ENCODE assay signal across 2 cellular contexts in the genomic region with DNA sequence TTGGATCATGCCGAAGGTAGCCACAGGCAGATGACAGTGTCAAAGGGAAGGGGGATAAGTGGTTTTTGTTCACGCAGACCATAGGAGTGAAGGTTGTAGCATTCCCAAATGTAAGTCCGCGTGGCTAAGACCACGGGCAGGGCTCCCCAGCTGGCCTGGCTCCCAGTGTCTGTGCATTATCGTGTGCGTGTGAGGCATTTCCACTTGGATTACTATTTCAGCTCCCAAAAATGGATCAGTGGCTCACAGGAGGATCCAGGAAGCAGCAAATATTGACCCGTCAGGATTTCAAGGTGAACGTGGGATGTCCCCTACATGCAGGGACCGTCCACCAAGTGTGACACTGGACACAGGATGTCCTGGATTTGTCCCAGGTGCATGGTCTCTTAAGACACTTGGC.
TF ChIP-seq lines count a peak whose summit lies in the region.

No MANE protein-coding gene starts in this region.

TF ChIP-seq in IMR-90, 13 proteins besides CTCF, POLR2A, EP300 and RAD21:
- no peak for TF ChIP-seq RFX5 (IDR thresholded peaks at IDR 0.05; ENCODE audit: low read depth, low read length)
- no peak for TF ChIP-seq RCOR1 (IDR thresholded peaks at IDR 0.05; ENCODE audit: insufficient replicate concordance, low read length)
- no peak for TF ChIP-seq MXI1 (IDR thresholded peaks at IDR 0.05; ENCODE audit: borderline replicate concordance, low read depth, low read length)
- TF ChIP-seq BHLHE40 (IDR thresholded peaks at IDR 0.05; ENCODE audit: low read depth, low read length) = no peak
- TF ChIP-seq, protein P1, sequence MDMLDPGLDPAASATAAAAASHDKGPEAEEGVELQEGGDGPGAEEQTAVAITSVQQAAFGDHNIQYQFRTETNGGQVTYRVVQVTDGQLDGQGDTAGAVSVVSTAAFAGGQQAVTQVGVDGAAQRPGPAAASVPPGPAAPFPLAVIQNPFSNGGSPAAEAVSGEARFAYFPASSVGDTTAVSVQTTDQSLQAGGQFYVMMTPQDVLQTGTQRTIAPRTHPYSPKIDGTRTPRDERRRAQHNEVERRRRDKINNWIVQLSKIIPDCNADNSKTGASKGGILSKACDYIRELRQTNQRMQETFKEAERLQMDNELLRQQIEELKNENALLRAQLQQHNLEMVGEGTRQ (IDR thresholded peaks at IDR 0.05; ENCODE audit: low read depth, low read length) = no peak
- TF ChIP-seq MAZ (IDR thresholded peaks at IDR 0.05; ENCODE audit: borderline replicate concordance, low read depth, low read length) = no peak
- TF ChIP-seq CEBPB (IDR thresholded peaks at IDR 0.05; ENCODE audit: low read depth, low read length) = no peak
- TF ChIP-seq, protein P2, sequence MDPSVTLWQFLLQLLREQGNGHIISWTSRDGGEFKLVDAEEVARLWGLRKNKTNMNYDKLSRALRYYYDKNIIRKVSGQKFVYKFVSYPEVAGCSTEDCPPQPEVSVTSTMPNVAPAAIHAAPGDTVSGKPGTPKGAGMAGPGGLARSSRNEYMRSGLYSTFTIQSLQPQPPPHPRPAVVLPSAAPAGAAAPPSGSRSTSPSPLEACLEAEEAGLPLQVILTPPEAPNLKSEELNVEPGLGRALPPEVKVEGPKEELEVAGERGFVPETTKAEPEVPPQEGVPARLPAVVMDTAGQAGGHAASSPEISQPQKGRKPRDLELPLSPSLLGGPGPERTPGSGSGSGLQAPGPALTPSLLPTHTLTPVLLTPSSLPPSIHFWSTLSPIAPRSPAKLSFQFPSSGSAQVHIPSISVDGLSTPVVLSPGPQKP (IDR thresholded peaks at IDR 0.05; ENCODE audit: borderline replicate concordance, low read depth, low read length) = no peak
- TF ChIP-seq NFE2L2 (IDR thresholded peaks at IDR 0.05; ENCODE audit: low read depth, low read length) = no peak
- no peak for TF ChIP-seq MAFK (IDR thresholded peaks at IDR 0.05; ENCODE audit: low read depth, low read length)
- no peak for TF ChIP-seq SMC3 (IDR thresholded peaks at IDR 0.05; ENCODE audit: low read depth, low read length)
- no peak for TF ChIP-seq FOS (IDR thresholded peaks at IDR 0.05; ENCODE audit: low read depth, low read length)
- TF ChIP-seq CHD1 (IDR thresholded peaks at IDR 0.05; ENCODE audit: low read depth, low read length) = no peak

TF ChIP-seq in H1, 55 proteins besides CTCF, POLR2A, EP300 and RAD21:
- TF ChIP-seq ZNF274 (IDR thresholded peaks at IDR 0.05; ENCODE audit: borderline replicate concordance, extremely low read depth, low read length) (no peak), YY1 (IDR thresholded peaks at IDR 0.05; ENCODE audit: low read depth, low read length) (no peak), CHD1 (IDR thresholded peaks at IDR 0.05; ENCODE audit: low read depth, low read length) (no peak), SIX5 (IDR thresholded peaks at IDR 0.05; ENCODE audit: low read depth, low read length) (no peak), SP2 (IDR thresholded peaks at IDR 0.05; ENCODE audit: low read length) (no peak), SUZ12 (IDR thresholded peaks at IDR 0.05; ENCODE audit: low read length) (no peak), CBX5 (IDR thresholded peaks at IDR 0.05; ENCODE audit: low read depth, low read length) (no peak), CREB1 (IDR thresholded peaks at IDR 0.05) (no peak)
TF ChIP-seq in H1: peak in this region for 0.
